ENCODE assay signal across 20 cellular contexts in the genomic region with DNA sequence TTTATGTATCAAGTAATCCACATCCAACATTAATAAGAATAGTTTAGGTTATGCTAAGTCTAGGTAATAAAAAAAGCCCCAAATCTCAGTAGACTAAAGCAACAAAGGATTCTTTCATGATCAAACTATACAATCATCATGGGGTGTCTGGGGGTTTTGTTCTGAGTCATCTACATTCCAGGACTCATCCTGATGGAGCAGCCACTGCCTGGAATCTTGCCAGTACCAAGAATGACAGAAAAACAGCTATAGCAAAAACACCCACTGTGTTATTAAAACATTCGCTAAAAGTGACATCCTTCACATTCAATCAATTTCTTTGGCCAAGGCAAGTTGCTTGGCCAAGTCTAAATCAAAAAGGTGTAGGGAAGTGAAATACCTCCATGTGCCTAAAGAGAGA. TPM values are rescaled to one million over a fixed set of nuclear protein-coding genes. Genes with fewer than 3 reads are reported as not detected.
DNase-seq lines count a peak whose midpoint lies in the region; ATAC-seq and TF ChIP-seq lines count a peak whose summit lies in the region.
"Had no signal": no experiment of that assay in that cellular context is flagged by ENCODE, and none has a peak within 500 bp of the region (broad histone marks: within the 10 kb centered on the region; RNA-seq: fewer than 3 reads in every experiment).

No MANE protein-coding gene starts in this region.

- intact Hi-C loops in mammary epithelial cell (cut with micrococcal nuclease): no loop called here

- H2AFZ ChIP-seq in mammary epithelial cell (ENCODE audit: low read depth, low read length): no peak overlapping the region
- H2AFZ ChIP-seq: parathyroid adenoma had no signal

- H3K27me3 ChIP-seq in mammary epithelial cell (ENCODE audit: insufficient read depth, low read length): no peaks in the 10 kb centered on the region
- H3K27me3 ChIP-seq in CD8-positive, alpha-beta memory T cell (ENCODE audit: insufficient read depth, low read length, poor library complexity, severe bottlenecking): no peaks in the 10 kb centered on the region
- H3K27me3 ChIP-seq: esophagus muscularis mucosa had no signal

- H3K27me3 Mint-ChIP-seq in CD8-positive, alpha-beta memory T cell: peaks cover 0 to 8% of the 10 kb centered on the region in 2 donors

- H3K27ac ChIP-seq in mammary epithelial cell (ENCODE audit: insufficient read depth, low read depth, low read length): peak overlapping the region; percentile 50
- no peak overlapping the region for H3K27ac ChIP-seq in CD8-positive, alpha-beta memory T cell (ENCODE audit: low read depth, low read length)
- H3K27ac ChIP-seq: esophagus muscularis mucosa, parathyroid adenoma had no signal

- H3K9ac ChIP-seq in mammary epithelial cell (ENCODE audit: insufficient read depth, low read length): no peak overlapping the region
- H3K9ac ChIP-seq: parathyroid adenoma had no signal

- whole genome bisulfite sequencing in mammary epithelial cell (ENCODE audit: low coverage, missing lambda C conversion rate): 25% methylated on average over 1 of the region's 1 CpG

- no peak for ATAC-seq in HG03460 (IDR thresholded peaks at IDR 0.05; ENCODE audit: unreplicated experiment)

- H3K4me2 ChIP-seq in mammary epithelial cell (ENCODE audit: insufficient read depth, low read depth, low read length): peak overlapping the region; percentile 26

- BruUV-seq in mammary epithelial cell (replicated peaks; lab: Mats Ljungman, UMichigan): no TSS peak

- H3K4me3 Mint-ChIP-seq in CD8-positive, alpha-beta memory T cell: no peak overlapping the region
- H3K4me3 Mint-ChIP-seq: central memory CD8-positive, alpha-beta T cell had no signal

- no peaks in the 10 kb centered on the region for H3K36me3 ChIP-seq in mammary epithelial cell (ENCODE audit: insufficient read depth, low read length)
- no peaks in the 10 kb centered on the region for H3K36me3 ChIP-seq in CD8-positive, alpha-beta memory T cell (ENCODE audit: insufficient read depth, low read length)
- H3K36me3 ChIP-seq: esophagus muscularis mucosa had no signal

- H3K36me3 Mint-ChIP-seq in CD8-positive, alpha-beta memory T cell: no peaks in the 10 kb centered on the region

- DNase-seq in EH (ENCODE audit: low read depth) (peak; percentile 23), RKO (ENCODE audit: low spot score) (peak; percentile 14), mammary epithelial cell (peak; percentile 84), myocyte (ENCODE audit: low read depth) (peak; percentile 27), GM19240 (ENCODE audit: insufficient read length, low spot score) (no peak), NCI-H69 (lab: John Stamatoyannopoulos, UW) (no peak)
- DNase-seq in CD8-positive, alpha-beta memory T cell: no peak
- DNase-seq: COR-L47; MM.1S; NCI-H1930; NCI-H345; SHP77; stimulated activated CD4-positive, alpha-beta T cell treated with anti-CD3 and anti-CD28 coated beads, Interleukin-4, amount 100 ng/mL, for 1 hour had no signal

- H3K79me2 ChIP-seq in mammary epithelial cell (ENCODE audit: insufficient read depth, low read length): no peaks in the 10 kb centered on the region
- H3K79me2 ChIP-seq: parathyroid adenoma had no signal

- H3K9me3 ChIP-seq in mammary epithelial cell (replicated peaks; ENCODE audit: insufficient read depth, low read length): no peaks in the 10 kb centered on the region
- H3K9me3 ChIP-seq in CD8-positive, alpha-beta memory T cell (ENCODE audit: low read length): no peaks in the 10 kb centered on the region
- H3K9me3 ChIP-seq: esophagus muscularis mucosa had no signal

- no peak overlapping the region for H3K27ac Mint-ChIP-seq in CD8-positive, alpha-beta memory T cell

- H3K9me3 Mint-ChIP-seq in CD8-positive, alpha-beta memory T cell: no peaks in the 10 kb centered on the region
- H3K9me3 Mint-ChIP-seq: central memory CD8-positive, alpha-beta T cell had no signal

- CTCF ChIA-PET in mammary epithelial cell (lab: Charles Lee; ENCODE audit: low non-redundant PET): no interaction called here
- CTCF ChIA-PET in CD8-positive, alpha-beta memory T cell (lab: Charles Lee): no interaction called here

- H3K4me1 ChIP-seq in mammary epithelial cell (ENCODE audit: insufficient read depth, low read length): peaks cover 31% of the 10 kb centered on the region
- no peaks in the 10 kb centered on the region for H3K4me1 ChIP-seq in CD8-positive, alpha-beta memory T cell (ENCODE audit: insufficient read depth, low read length)
- H3K4me1 ChIP-seq: esophagus muscularis mucosa, parathyroid adenoma had no signal

- no peaks in the 10 kb centered on the region for H4K20me1 ChIP-seq in mammary epithelial cell (ENCODE audit: insufficient read depth, low read length)

- dilution Hi-C loops in mammary epithelial cell (cut with HindIII; ENCODE audit: low sequenced_read_pairs): no loop called here

- POLR2A ChIA-PET in CD8-positive, alpha-beta memory T cell (lab: Charles Lee): no interaction called here

- no peak overlapping the region for H3K4me3 ChIP-seq in mammary epithelial cell (replicated peaks in 1 of 3; ENCODE audit: insufficient read depth in 1 of 3, low read depth in 2 of 3, low read length in 3 of 3)
- no peak overlapping the region for H3K4me3 ChIP-seq in CD8-positive, alpha-beta memory T cell (ENCODE audit: low read length)
- H3K4me3 ChIP-seq: esophagus muscularis mucosa, lung had no signal

- H3K4me1 Mint-ChIP-seq in CD8-positive, alpha-beta memory T cell: peaks cover 0 to 4% (median 0%) of the 10 kb centered on the region in 3 donors
- H3K4me1 Mint-ChIP-seq: central memory CD8-positive, alpha-beta T cell had no signal

- TF ChIP-seq CTCF in mammary epithelial cell (conservative IDR thresholded peaks at IDR 0.05 in 1 of 2, IDR thresholded peaks at IDR 0.05 in 1 of 2; ENCODE audit: extremely low read depth in 1 of 2, insufficient read depth in 1 of 2, low read depth in 1 of 2, low read length in 2 of 2): no peak

- in situ Hi-C loops in mammary epithelial cell (cut with MboI; ENCODE audit: low sequenced_read_pairs in 2 of 2): no loop called here

RNA-seq across cellular contexts. Expression of a gene that starts 3.9 kb away (rescaled TPM):
- total RNA-seq in mammary epithelial cell (under 1 TPM in 1 of 2 donors, not detected in 1; under 0.01 TPM), myocyte (0.13 and 0.47 TPM in 2 replicates)
- polyA plus RNA-seq in mammary epithelial cell: not detected
- polyA minus RNA-seq in mammary epithelial cell: not detected
- not detected for polyA plus RNA-seq in myocyte (2012)
- not detected for total RNA-seq in CD8-positive, alpha-beta memory T cell
- not detected for polyA plus RNA-seq in CD8-positive, alpha-beta memory T cell
- total RNA-seq: skeletal muscle tissue; T-helper 2 cell treated with Interferon-gamma antibody and Interleukin-4, amounts not matched to agents 100 ng/mL and 5 ng/mL, for 36 hours had no signal

Comparison
In these comparisons a context has a peak if more than half of its experiments do, and no peak if none do; other contexts are left out.
1. DNase-seq: peak in EH (single experiment), RKO (single experiment), mammary epithelial cell (single experiment) and myocyte (single experiment); none in GM19240 (single experiment), CD8-positive, alpha-beta memory T cell (0 of 5) and NCI-H69 (single experiment).